8 cellular contexts compared by ENCODE assay signal in genomic region chr1:246569248-246570238, GRCh38. TPM values are rescaled to one million over a fixed set of nuclear protein-coding genes. Genes with fewer than 3 reads are reported as not detected.
A peak's percentile ranks its signal among the peaks of the same experiment; 100 is the strongest.
DNase-seq lines count a peak whose midpoint lies in the region; ATAC-seq and TF ChIP-seq lines count a peak whose summit lies in the region.

No MANE protein-coding gene starts in this region.

- H3K4me1 ChIP-seq in OCI-LY1 (ENCODE audit: insufficient read depth, low read length, severe bottlenecking): peaks cover 73% of the 10 kb centered on the region
- no peaks in the 10 kb centered on the region for H3K4me1 ChIP-seq in prostate gland (replicated peaks)

- no peaks in the 10 kb centered on the region for H3K9me2 ChIP-seq in OCI-LY1 (ENCODE audit: low read depth, low read length)

- no peak for ATAC-seq in HG03045 (IDR thresholded peaks at IDR 0.05; ENCODE audit: unreplicated experiment)

- WGBS in prostate gland: 51% methylated on average over 8 of the region's 8 CpGs

- peak; percentile 46 for DNase-seq in GM13977 (ENCODE audit: low spot score)
- DNase-seq in cardiac fibroblast (ENCODE audit: low read depth in 2 of 2): peak; percentile 25 to 70
- peak; percentile 12 for DNase-seq in pons (ENCODE audit: low spot score)
- DNase-seq in COR-L47 (lab: John Stamatoyannopoulos, UW): no peak
- no peak for DNase-seq in MG63
- DNase-seq in prostate gland (ENCODE audit: low spot score): no peak

- no peaks in the 10 kb centered on the region for H3F3A ChIP-seq in OCI-LY1 (ENCODE audit: insufficient read depth, low read length)

- peak overlapping the region; percentile 85 for H3K27ac ChIP-seq in OCI-LY1 (ENCODE audit: low read depth, low read length, poor library complexity, severe bottlenecking)
- H3K27ac ChIP-seq in prostate gland: peak overlapping the region in 1 of 2 donors; percentile 41

- H3K9me3 ChIP-seq in OCI-LY1 (ENCODE audit: low read length) (no peaks in the 10 kb centered on the region), MG63 (no peaks in the 10 kb centered on the region), prostate gland (no peaks in the 10 kb centered on the region)

- in situ Hi-C loops in GM13977 (cut with MboI; ENCODE audit: low pct_unique_long_range_greater_than_20kb, low sequenced_read_pairs, unreplicated experiment): no loop called here

- H3K36me3 ChIP-seq in OCI-LY1 (ENCODE audit: insufficient read depth, low read length) (no peaks in the 10 kb centered on the region), MG63 (peaks cover 4% of the 10 kb centered on the region), prostate gland (no peaks in the 10 kb centered on the region)

- peaks cover 90% of the 10 kb centered on the region for H3K79me2 ChIP-seq in OCI-LY1 (ENCODE audit: insufficient read depth, low read length)

- H2AFZ ChIP-seq in OCI-LY1 (ENCODE audit: low read length): no peak overlapping the region

- TF ChIP-seq POLR2A in prostate gland (IDR thresholded peaks at IDR 0.05): no peak

- H3K9ac ChIP-seq in OCI-LY1 (ENCODE audit: low read length): peak overlapping the region; percentile 49

- H3K4me3 ChIP-seq in OCI-LY1 (ENCODE audit: low read depth, low read length, poor library complexity, severe bottlenecking) (peak overlapping the region; percentile 54), cardiac fibroblast (replicated peaks in 1 of 2; ENCODE audit: low read depth in 2 of 2, low read length in 2 of 2) (no peak overlapping the region), MG63 (no peak overlapping the region), prostate gland (no peak overlapping the region)

- H3K27me3 ChIP-seq in OCI-LY1 (ENCODE audit: insufficient read depth, low read length) (no peaks in the 10 kb centered on the region), MG63 (no peaks in the 10 kb centered on the region), prostate gland (replicated peaks; ENCODE audit: insufficient read depth) (no peaks in the 10 kb centered on the region)

- no peaks in the 10 kb centered on the region for H4K20me1 ChIP-seq in OCI-LY1 (ENCODE audit: insufficient read depth, low read length)

- H3K4me2 ChIP-seq in OCI-LY1 (ENCODE audit: low read length): peak overlapping the region; percentile 70

- TF ChIP-seq CTCF in GM13977 (IDR thresholded peaks at IDR 0.05; ENCODE audit: extremely low read depth, insufficient read depth, missing control alignments): no peak
- TF ChIP-seq CTCF in OCI-LY1 (IDR thresholded peaks at IDR 0.05; ENCODE audit: low read length): no peak
- no peak for TF ChIP-seq CTCF in cardiac fibroblast (IDR thresholded peaks at IDR 0.05; ENCODE audit: low read depth, low read length)
- no peak for TF ChIP-seq CTCF in prostate gland (IDR thresholded peaks at IDR 0.05)

- intact Hi-C loops in prostate gland (cut with DNase I): loop anchor here (5.0 to 10.0 kb wide), 3 partner anchors 75 to 1595 kb away; no protein-coding TSS in a partner anchor

RNA-seq across cellular contexts. Expression of gene CNST, which starts 3.3 kb away (rescaled TPM):
- 10.5 and 11.2 TPM in 2 replicates for total RNA-seq in MG63 (2014; rRNA removed; shearing (Covaris generic); ENCODE audit: low replicate concordance)
- 10 to 100 TPM; 19.4 to 52.6 TPM for total RNA-seq in prostate gland

RNA-seq across cellular contexts. Expression of gene TFB2M, which starts 3.5 kb away (rescaled TPM):
- total RNA-seq in MG63 (2014; rRNA removed; shearing (Covaris generic); ENCODE audit: low replicate concordance): 10.9 and 13.3 TPM in 2 replicates
- total RNA-seq in prostate gland: 10 to 100 TPM; 10.3 to 15.1 TPM

Comparison
In these comparisons a context has a peak if more than half of its experiments do, and no peak if none do; other contexts are left out.
1. DNase-seq: peak in GM13977 (single experiment), cardiac fibroblast (2 of 2) and pons (single experiment); none in COR-L47 (single experiment), MG63 (single experiment) and prostate gland (single experiment).